Comparison of ENCODE assay signal across 1 cellular context in genomic region chr7:29375641-29376562, GRCh38.
A peak's percentile ranks its signal among the peaks of the same experiment; 100 is the strongest.
TF ChIP-seq lines count a peak whose summit lies in the region.

No MANE protein-coding gene starts in this region.

TF ChIP-seq in HCT116, 20 proteins besides CTCF, POLR2A, EP300 and RAD21 (continued from another document):
- TF ChIP-seq EGR1 (IDR thresholded peaks at IDR 0.05; ENCODE audit: low read depth) (peak; percentile 54), ZNF274 (IDR thresholded peaks at IDR 0.05; ENCODE audit: low read depth, low read length) (no peak), JUND (IDR thresholded peaks at IDR 0.05) (peak; percentile 48), SRF (IDR thresholded peaks at IDR 0.05; ENCODE audit: low read depth) (no peak), MAX (IDR thresholded peaks at IDR 0.05) (no peak), REST (IDR thresholded peaks at IDR 0.05; ENCODE audit: low read depth) (no peak), TCF7L2 (IDR thresholded peaks at IDR 0.05; ENCODE audit: borderline replicate concordance, extremely low read depth, insufficient read depth, insufficient read length) (no peak)
TF ChIP-seq in HCT116: peak in this region for 7.
